ENCODE assay signal across 21 cellular contexts in genomic region chr15:88480981-88481380, GRCh38. TPM values are rescaled to one million over a fixed set of nuclear protein-coding genes. Genes with fewer than 3 reads are reported as not detected.
DNase-seq lines count a peak whose midpoint lies in the region; TF ChIP-seq lines count a peak whose summit lies in the region.
"Had no signal": no experiment of that assay in that cellular context is flagged by ENCODE, and none has a peak within 500 bp of the region (broad histone marks: within the 10 kb centered on the region; RNA-seq: fewer than 3 reads in every experiment).

No MANE protein-coding gene starts in this region.

- peak in 3 of 10 donors; percentile 52 to 62 (median 59) for DNase-seq in dorsolateral prefrontal cortex
- peak; percentile 45 for DNase-seq in middle frontal gyrus (ENCODE audit: extremely low spot score, low spot score)
- DNase-seq in activated T-helper 2 cell treated with anti-CD3 and anti-CD28 coated beads, Interferon-gamma antibody, Interleukin-2, Interleukin-4, amounts not matched to agents 10 μg/mL and 5 μg/mL and 100 μg/mL, durations not matched to agents 14 hours and 24 hours and 36 hours (ENCODE audit: low spot score): no peak
- DNase-seq in NCI-H146 treated with DMSO at 0.1 percent for 48 hours (lab: John Stamatoyannopoulos, UW; ENCODE audit: unreplicated experiment): no peak
- DNase-seq in stimulated activated CD4-positive, alpha-beta T cell treated with anti-CD3 and anti-CD28 coated beads, Interleukin-15, amount 100 ng/mL, for 24 hours: no peak
- no peak for DNase-seq in foreskin fibroblast
- DNase-seq: CD4-positive, alpha-beta memory T cell; COR-L47; DMS53; HCEC 1CT; KBM-7; MM.1S; NCI-H187 treated with DMSO at 0.1 percent for 48 hours; NCI-H446 treated with DMSO at 0.1 percent for 48 hours; NCI-H526; NCI-H82; Peyer's patch; SHP77 treated with DMSO at 0.1 percent for 48 hours had no signal

- intact Hi-C loops in dorsolateral prefrontal cortex (cut with DNase I): no loop called here
- intact Hi-C loops in activated T-helper 2 cell treated with anti-CD3 and anti-CD28 coated beads, Interferon-gamma antibody, Interleukin-2, Interleukin-4, amounts not matched to agents 10 μg/mL and 5 μg/mL and 100 μg/mL, durations not matched to agents 14 hours and 24 hours and 36 hours (cut with micrococcal nuclease): no loop called here

- H3K4me3 Mint-ChIP-seq in activated T-helper 2 cell treated with anti-CD3 and anti-CD28 coated beads, Interferon-gamma antibody, Interleukin-2, Interleukin-4, amounts not matched to agents 10 μg/mL and 5 μg/mL and 100 μg/mL, durations not matched to agents 14 hours and 24 hours and 36 hours (ENCODE audit: low read depth): no peak overlapping the region

- TF ChIP-seq CTCF in VCaP (conservative IDR thresholded peaks at IDR 0.05) (no peak), dorsolateral prefrontal cortex (IDR thresholded peaks at IDR 0.05 in 54 of 56, conservative IDR thresholded peaks at IDR 0.05 in 2 of 56; ENCODE audit: low read depth in 1 of 56, partially characterized antibody in 56 of 56) (no peak), foreskin fibroblast (IDR thresholded peaks at IDR 0.05; ENCODE audit: low read depth, low read length) (no peak)

- peaks cover 23% of the 10 kb centered on the region for H3K36me3 Mint-ChIP-seq in activated T-helper 2 cell treated with anti-CD3 and anti-CD28 coated beads, Interferon-gamma antibody, Interleukin-2, Interleukin-4, amounts not matched to agents 10 μg/mL and 5 μg/mL and 100 μg/mL, durations not matched to agents 14 hours and 24 hours and 36 hours (ENCODE audit: low read depth)

- peaks cover 50% of the 10 kb centered on the region for H3K36me3 ChIP-seq in BLaER1

- H3K27ac ChIP-seq in BLaER1: no peak overlapping the region
- peak overlapping the region; percentile 35; the same call in 1 of the 2 replicates for H3K27ac ChIP-seq in VCaP
- H3K27ac ChIP-seq in dorsolateral prefrontal cortex: peak overlapping the region in 56 of 59 donors; percentile 35 to 91 (median 74)
- H3K27ac ChIP-seq: Peyer's patch had no signal

- 0 out of 2 replicates have a peak overlapping the region, but pooled peaks have one; percentile 20 for H3K4me2 ChIP-seq in BLaER1

- no peak overlapping the region for H3K27ac Mint-ChIP-seq in activated T-helper 2 cell treated with anti-CD3 and anti-CD28 coated beads, Interferon-gamma antibody, Interleukin-2, Interleukin-4, amounts not matched to agents 10 μg/mL and 5 μg/mL and 100 μg/mL, durations not matched to agents 14 hours and 24 hours and 36 hours

- no peaks in the 10 kb centered on the region for H3K4me1 Mint-ChIP-seq in activated T-helper 2 cell treated with anti-CD3 and anti-CD28 coated beads, Interferon-gamma antibody, Interleukin-2, Interleukin-4, amounts not matched to agents 10 μg/mL and 5 μg/mL and 100 μg/mL, durations not matched to agents 14 hours and 24 hours and 36 hours (ENCODE audit: low read depth)
- H3K4me1 Mint-ChIP-seq: CD4-positive, alpha-beta memory T cell had no signal

- H4K20me1 ChIP-seq in BLaER1: peaks cover 13% of the 10 kb centered on the region; the same call in 1 of the 2 replicates

- H3K9ac ChIP-seq in BLaER1: no peak overlapping the region

- H3K27me3 ChIP-seq in BLaER1 (no peaks in the 10 kb centered on the region), dorsolateral prefrontal cortex (no peaks in the 10 kb centered on the region)
- H3K27me3 ChIP-seq: Peyer's patch had no signal

- H3K9me3 Mint-ChIP-seq in activated T-helper 2 cell treated with anti-CD3 and anti-CD28 coated beads, Interferon-gamma antibody, Interleukin-2, Interleukin-4, amounts not matched to agents 10 μg/mL and 5 μg/mL and 100 μg/mL, durations not matched to agents 14 hours and 24 hours and 36 hours: no peaks in the 10 kb centered on the region
- H3K9me3 Mint-ChIP-seq: CD4-positive, alpha-beta memory T cell had no signal

- H3K27me3 Mint-ChIP-seq in activated T-helper 2 cell treated with anti-CD3 and anti-CD28 coated beads, Interferon-gamma antibody, Interleukin-2, Interleukin-4, amounts not matched to agents 10 μg/mL and 5 μg/mL and 100 μg/mL, durations not matched to agents 14 hours and 24 hours and 36 hours (ENCODE audit: low read depth): no peaks in the 10 kb centered on the region
- H3K27me3 Mint-ChIP-seq: CD4-positive, alpha-beta memory T cell had no signal

- H3K9me3 ChIP-seq in BLaER1: no peaks in the 10 kb centered on the region
- H3K9me3 ChIP-seq: Peyer's patch had no signal

- peaks cover 6% of the 10 kb centered on the region for H3K4me1 ChIP-seq in BLaER1
- H3K4me1 ChIP-seq: Peyer's patch had no signal

- H3K4me3 ChIP-seq in BLaER1 (no peak overlapping the region), dorsolateral prefrontal cortex (no peak overlapping the region), foreskin fibroblast (ENCODE audit: low read depth in 1 of 2, low read length in 2 of 2) (no peak overlapping the region)
- H3K4me3 ChIP-seq: GM12878, Peyer's patch had no signal

RNA-seq across cellular contexts. Expression of gene MRPS11, which starts 13.5 kb away (rescaled TPM):
- 10 to 100 TPM; 34.8 to 66.4 (median 50.4) TPM for total RNA-seq in dorsolateral prefrontal cortex
- 69.5 and 71.0 TPM in 2 replicates for total RNA-seq in activated T-helper 2 cell treated with anti-CD3 and anti-CD28 coated beads, Interferon-gamma antibody, Interleukin-2, Interleukin-4, amounts not matched to agents 10 μg/mL and 5 μg/mL and 100 μg/mL, durations not matched to agents 14 hours and 24 hours and 36 hours

RNA-seq across cellular contexts. Expression of gene MRPL46, which starts 13.8 kb away (rescaled TPM):
- 10 to 100 TPM; 23.1 to 42.3 (median 30.9) TPM for total RNA-seq in dorsolateral prefrontal cortex
- total RNA-seq in activated T-helper 2 cell treated with anti-CD3 and anti-CD28 coated beads, Interferon-gamma antibody, Interleukin-2, Interleukin-4, amounts not matched to agents 10 μg/mL and 5 μg/mL and 100 μg/mL, durations not matched to agents 14 hours and 24 hours and 36 hours: 39.8 and 42.4 TPM in 2 replicates
